31 cellular contexts compared by ENCODE assay signal in the genomic region with DNA sequence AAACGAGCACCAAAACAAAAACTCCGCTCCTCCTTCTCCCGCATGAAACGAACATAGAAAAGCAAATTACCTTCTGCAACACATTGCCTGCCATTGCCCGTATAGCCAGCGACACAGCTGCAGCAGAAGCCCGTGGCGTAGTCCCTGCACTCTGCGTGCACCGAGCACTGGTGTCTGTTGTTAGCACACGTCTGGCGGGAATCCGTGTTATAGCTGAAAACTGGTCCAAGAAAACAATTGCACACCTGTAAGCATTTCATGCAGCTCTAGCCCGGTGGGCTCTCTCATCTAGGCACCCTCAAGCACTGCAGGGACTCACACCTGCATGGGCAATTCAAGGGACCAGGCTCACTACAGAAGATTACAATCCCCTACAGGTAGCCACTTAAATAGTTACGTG.
"Had no signal": no experiment of that assay in that cellular context is flagged by ENCODE, and none has a peak within 500 bp of the region (broad histone marks: within the 10 kb centered on the region; RNA-seq: fewer than 3 reads in every experiment).

No MANE protein-coding gene starts in this region.

- H3K27ac Mint-ChIP-seq: activated B cell treated with CpG ODN at 0.5 μM for 24 hours; activated CD4-positive, alpha-beta memory T cell treated with anti-CD3 and anti-CD28 coated beads, Interleukin-2, amount 10 ng/mL, durations not matched to agents 7 days and 5 days; activated CD4-positive, alpha-beta T cell treated with anti-CD3 and anti-CD28 coated beads, Interleukin-2, amount 10 ng/mL, durations not matched to agents 7 days and 5 days; activated CD8-positive, alpha-beta memory T cell treated with anti-CD3 and anti-CD28 coated beads, Interleukin-2, amount 10 ng/mL, durations not matched to agents 7 days and 5 days; activated CD8-positive, alpha-beta T cell treated with anti-CD3 and anti-CD28 coated beads, Interleukin-2, amount 10 ng/mL, durations not matched to agents 7 days and 5 days; activated naive CD4-positive, alpha-beta T cell treated with anti-CD3 and anti-CD28 coated beads, Interleukin-2, amount 10 ng/mL, durations not matched to agents 7 days and 5 days; activated naive CD4-positive, alpha-beta T cell treated with anti-CD3 and anti-CD28 coated beads, Interleukin-2, amount 50 U/mL, for 24 hours; activated naive CD8-positive, alpha-beta T cell; activated naive CD8-positive, alpha-beta T cell treated with anti-CD3 and anti-CD28 coated beads, Interleukin-2, amount 10 ng/mL, durations not matched to agents 7 days and 5 days; activated naive CD8-positive, alpha-beta T cell treated with anti-CD3 and anti-CD28 coated beads, Interleukin-2, amount 50 U/mL, for 24 hours; activated T-cell treated with anti-CD3 and anti-CD28 coated beads, Interleukin-2, amount 50 U/mL, for 24 hours; activated T-helper 2 cell treated with anti-CD3 and anti-CD28 coated beads, Interferon-gamma antibody, Interleukin-2, Interleukin-4, amounts not matched to agents 10 μg/mL and 5 μg/mL and 100 μg/mL, durations not matched to agents 14 hours and 24 hours and 36 hours; brain; T-cell; T-helper 17 cell had no signal

- DNase-seq: activated B cell treated with CpG ODN at 0.5 μM for 24 hours; activated CD4-positive, alpha-beta memory T cell treated with anti-CD3 and anti-CD28 coated beads, Interleukin-2, amount 10 ng/mL, durations not matched to agents 7 days and 5 days; activated CD4-positive, alpha-beta T cell treated with anti-CD3 and anti-CD28 coated beads for 4 hours; activated CD4-positive, alpha-beta T cell treated with anti-CD3 and anti-CD28 coated beads, Interleukin-2, amount 10 ng/mL, durations not matched to agents 7 days and 5 days; activated CD4-positive, alpha-beta T cell treated with anti-CD3 and anti-CD28 coated beads, Interleukin-2, amount 50 U/mL, for 48 hours; activated CD4-positive, CD25-positive, alpha-beta regulatory T cell treated with anti-CD3 and anti-CD28 coated beads, Interleukin-2, amount 50 U/mL, for 72 hours; activated CD8-positive, alpha-beta memory T cell treated with anti-CD3 and anti-CD28 coated beads for 24 hours; activated CD8-positive, alpha-beta memory T cell treated with anti-CD3 and anti-CD28 coated beads, Interleukin-2, amount 10 ng/mL, durations not matched to agents 7 days and 5 days; activated CD8-positive, alpha-beta memory T cell treated with anti-CD3 and anti-CD28 coated beads, Interleukin-2, amount 50 U/mL, for 48 hours; activated CD8-positive, alpha-beta T cell treated with anti-CD3 and anti-CD28 coated beads, Interleukin-2, amount 10 ng/mL, durations not matched to agents 7 days and 5 days; activated effector memory CD4-positive, alpha-beta T cell treated with Interleukin-2 at 50 U/mL for 16 hours; activated gamma-delta T cell; activated naive CD4-positive, alpha-beta T cell treated with anti-CD3 and anti-CD28 coated beads, Interleukin-2, amount 10 ng/mL, durations not matched to agents 7 days and 5 days; activated naive CD4-positive, alpha-beta T cell treated with Interleukin-2 at 50 U/mL for 16 hours; activated naive CD8-positive, alpha-beta T cell treated with anti-CD3 and anti-CD28 coated beads, Interleukin-2, amount 10 ng/mL, durations not matched to agents 7 days and 5 days; activated naive CD8-positive, alpha-beta T cell treated with anti-CD3 and anti-CD28 coated beads, Interleukin-2, amount 50 U/mL, for 24 hours; activated T-cell treated with anti-CD3 and anti-CD28 coated beads, Interleukin-2, amount 50 U/mL, for 24 hours; activated T-cell treated with anti-CD3 and anti-CD28 coated beads, Interleukin-2, amount 50 U/mL, for 48 hours; amygdala; anterior cingulate cortex; central memory CD4-positive, alpha-beta T cell; T-cell; T-helper 17 cell had no signal

- H3K4me3 Mint-ChIP-seq: activated B cell treated with CpG ODN at 0.5 μM for 24 hours; activated CD4-positive, alpha-beta memory T cell treated with anti-CD3 and anti-CD28 coated beads, Interleukin-2, amount 10 ng/mL, durations not matched to agents 7 days and 5 days; activated CD4-positive, alpha-beta T cell treated with anti-CD3 and anti-CD28 coated beads, Interleukin-2, amount 10 ng/mL, durations not matched to agents 7 days and 5 days; activated CD8-positive, alpha-beta memory T cell treated with anti-CD3 and anti-CD28 coated beads, Interleukin-2, amount 10 ng/mL, durations not matched to agents 7 days and 5 days; activated CD8-positive, alpha-beta T cell treated with anti-CD3 and anti-CD28 coated beads, Interleukin-2, amount 10 ng/mL, durations not matched to agents 7 days and 5 days; activated naive CD4-positive, alpha-beta T cell treated with anti-CD3 and anti-CD28 coated beads, Interleukin-2, amount 10 ng/mL, durations not matched to agents 7 days and 5 days; activated naive CD4-positive, alpha-beta T cell treated with anti-CD3 and anti-CD28 coated beads, Interleukin-2, amount 50 U/mL, for 24 hours; activated naive CD8-positive, alpha-beta T cell; activated naive CD8-positive, alpha-beta T cell treated with anti-CD3 and anti-CD28 coated beads, Interleukin-2, amount 10 ng/mL, durations not matched to agents 7 days and 5 days; activated naive CD8-positive, alpha-beta T cell treated with anti-CD3 and anti-CD28 coated beads, Interleukin-2, amount 50 U/mL, for 24 hours; activated T-cell treated with anti-CD3 and anti-CD28 coated beads, Interleukin-2, amount 50 U/mL, for 24 hours; brain; T-cell; T-helper 17 cell had no signal

- H3K9me3 ChIP-seq: ascending aorta had no signal

- H3K4me1 Mint-ChIP-seq: activated B cell treated with CpG ODN at 0.5 μM for 24 hours; activated CD4-positive, alpha-beta memory T cell treated with anti-CD3 and anti-CD28 coated beads, Interleukin-2, amount 10 ng/mL, durations not matched to agents 7 days and 5 days; activated CD4-positive, alpha-beta T cell treated with anti-CD3 and anti-CD28 coated beads, Interleukin-2, amount 10 ng/mL, durations not matched to agents 7 days and 5 days; activated CD8-positive, alpha-beta memory T cell treated with anti-CD3 and anti-CD28 coated beads, Interleukin-2, amount 10 ng/mL, durations not matched to agents 7 days and 5 days; activated naive CD4-positive, alpha-beta T cell treated with anti-CD3 and anti-CD28 coated beads, Interleukin-2, amount 10 ng/mL, durations not matched to agents 7 days and 5 days; activated naive CD4-positive, alpha-beta T cell treated with anti-CD3 and anti-CD28 coated beads, Interleukin-2, amount 50 U/mL, for 24 hours; activated naive CD8-positive, alpha-beta T cell treated with anti-CD3 and anti-CD28 coated beads, Interleukin-2, amount 10 ng/mL, durations not matched to agents 7 days and 5 days; activated naive CD8-positive, alpha-beta T cell treated with anti-CD3 and anti-CD28 coated beads, Interleukin-2, amount 50 U/mL, for 24 hours; brain; T-cell; T-helper 17 cell had no signal

- H3K4me1 ChIP-seq: ascending aorta had no signal

- H3K27me3 ChIP-seq: ascending aorta, cardiac muscle cell had no signal

- ATAC-seq: activated CD8-positive, alpha-beta memory T cell treated with anti-CD3 and anti-CD28 coated beads, Interleukin-2, amount 10 ng/mL, durations not matched to agents 7 days and 5 days; activated CD8-positive, alpha-beta T cell treated with anti-CD3 and anti-CD28 coated beads, Interleukin-2, amount 10 ng/mL, durations not matched to agents 7 days and 5 days; activated naive CD8-positive, alpha-beta T cell treated with anti-CD3 and anti-CD28 coated beads, Interleukin-2, amount 50 U/mL, for 24 hours; T-cell; T-helper 17 cell had no signal

- H3K27me3 Mint-ChIP-seq: activated naive CD8-positive, alpha-beta T cell; brain had no signal

- H3K36me3 ChIP-seq: cardiac muscle cell had no signal

- H3K27ac ChIP-seq: ascending aorta, cardiac muscle cell, VCaP had no signal

- FAIRE-seq: bronchial epithelial cell had no signal

- H3K9me3 Mint-ChIP-seq: activated naive CD4-positive, alpha-beta T cell treated with anti-CD3 and anti-CD28 coated beads, Interleukin-2, amount 50 U/mL, for 24 hours; activated T-helper 2 cell treated with anti-CD3 and anti-CD28 coated beads, Interferon-gamma antibody, Interleukin-2, Interleukin-4, amounts not matched to agents 10 μg/mL and 5 μg/mL and 100 μg/mL, durations not matched to agents 14 hours and 24 hours and 36 hours; brain had no signal

- H3K36me3 Mint-ChIP-seq: activated CD8-positive, alpha-beta memory T cell treated with anti-CD3 and anti-CD28 coated beads, Interleukin-2, amount 10 ng/mL, durations not matched to agents 7 days and 5 days; activated naive CD4-positive, alpha-beta T cell treated with anti-CD3 and anti-CD28 coated beads, Interleukin-2, amount 10 ng/mL, durations not matched to agents 7 days and 5 days; activated naive CD4-positive, alpha-beta T cell treated with anti-CD3 and anti-CD28 coated beads, Interleukin-2, amount 50 U/mL, for 24 hours; activated naive CD8-positive, alpha-beta T cell; activated naive CD8-positive, alpha-beta T cell treated with anti-CD3 and anti-CD28 coated beads, Interleukin-2, amount 10 ng/mL, durations not matched to agents 7 days and 5 days; T-cell had no signal

- H3K4me3 ChIP-seq: ascending aorta, cardiac muscle cell had no signal
